11 cellular contexts compared by ENCODE assay signal in the genomic region with DNA sequence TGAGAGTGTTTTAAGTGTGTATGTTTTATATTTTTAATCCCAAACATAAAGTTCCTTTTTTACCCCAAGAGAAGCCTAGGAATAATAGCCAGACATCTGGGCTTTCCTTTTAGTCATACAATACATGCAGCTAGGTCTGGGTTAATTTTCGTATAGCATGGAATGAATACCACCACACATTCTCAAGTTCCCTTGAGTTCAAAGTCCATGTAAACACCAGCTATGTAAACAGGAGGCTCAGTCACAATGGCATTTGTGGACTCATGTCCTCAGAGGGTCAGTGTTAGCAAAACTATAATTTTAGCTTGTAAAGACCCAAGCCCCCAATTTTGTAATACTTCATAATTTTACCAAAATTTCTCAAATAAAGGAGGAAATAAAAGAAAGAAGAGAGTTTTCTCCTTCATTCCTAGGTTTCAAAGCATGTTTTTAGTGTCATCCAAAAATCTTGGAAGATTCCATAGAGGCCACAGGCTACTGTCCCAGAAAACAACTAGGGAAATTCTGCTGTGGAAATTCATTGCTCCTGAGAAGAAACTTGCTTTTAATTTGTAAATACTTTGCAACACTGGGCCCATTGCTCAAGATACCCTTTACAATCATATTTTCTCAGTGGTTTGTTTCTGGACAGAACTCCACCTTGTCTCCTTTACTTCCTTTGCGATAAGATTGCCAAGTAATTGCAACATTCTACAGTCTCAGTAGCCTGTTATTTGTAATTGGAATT.
DNase-seq lines count a peak whose midpoint lies in the region; ATAC-seq and TF ChIP-seq lines count a peak whose summit lies in the region.
"Had no signal": no experiment of that assay in that cellular context is flagged by ENCODE, and none has a peak within 500 bp of the region (broad histone marks: within the 10 kb centered on the region; RNA-seq: fewer than 3 reads in every experiment).

No MANE protein-coding gene starts in this region.

- ATAC-seq in HG02885 (IDR thresholded peaks at IDR 0.05; ENCODE audit: poor library complexity, unreplicated experiment): no peak
- ATAC-seq: activated T-cell treated with anti-CD3 and anti-CD28 coated beads, Interleukin-2, amount 50 U/mL, for 4 hours had no signal

- CTCF ChIA-PET in HEK293T (lab: Yijun Ruan, JAX): no interaction called here

- POLR2A ChIA-PET in HEK293T (lab: Yijun Ruan, JAX): no interaction called here

- DNase-seq in AG09319 (ENCODE audit: extremely low read depth, low read depth) (peak; percentile 61), LHCN-M2 (ENCODE audit: low read depth) (peak; percentile 68), epidermal melanocyte (ENCODE audit: insufficient read length, low spot score) (peak; percentile 18), myocyte (ENCODE audit: low read depth) (peak; percentile 14), medulla oblongata (ENCODE audit: extremely low spot score) (no peak), HEK293T (ENCODE audit: extremely low spot score) (no peak), ACHN (no peak)
- DNase-seq: activated T-cell treated with anti-CD3 and anti-CD28 coated beads, Interleukin-2, amount 50 U/mL, for 4 hours; CD4-positive, CD25-positive, alpha-beta regulatory T cell; NCI-H1436 treated with DMSO at 0.1 percent for 48 hours had no signal

- TF ChIP-seq CTCF in AG09319 (IDR thresholded peaks at IDR 0.05; ENCODE audit: low read depth, low read length): no peak

- in situ Hi-C loops in ACHN (cut with HindIII; ENCODE audit: low pct_ligation_motif_present, low pct_unique_long_range_greater_than_20kb, low sequenced_read_pairs): no loop called here

TF ChIP-seq in HEK293T, 16 proteins besides CTCF, POLR2A, EP300 and RAD21:
- TF ChIP-seq NFRKB (IDR thresholded peaks at IDR 0.05): no peak
- TF ChIP-seq, protein P1, sequence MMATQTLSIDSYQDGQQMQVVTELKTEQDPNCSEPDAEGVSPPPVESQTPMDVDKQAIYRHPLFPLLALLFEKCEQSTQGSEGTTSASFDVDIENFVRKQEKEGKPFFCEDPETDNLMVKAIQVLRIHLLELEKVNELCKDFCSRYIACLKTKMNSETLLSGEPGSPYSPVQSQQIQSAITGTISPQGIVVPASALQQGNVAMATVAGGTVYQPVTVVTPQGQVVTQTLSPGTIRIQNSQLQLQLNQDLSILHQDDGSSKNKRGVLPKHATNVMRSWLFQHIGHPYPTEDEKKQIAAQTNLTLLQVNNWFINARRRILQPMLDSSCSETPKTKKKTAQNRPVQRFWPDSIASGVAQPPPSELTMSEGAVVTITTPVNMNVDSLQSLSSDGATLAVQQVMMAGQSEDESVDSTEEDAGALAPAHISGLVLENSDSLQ (IDR thresholded peaks at IDR 0.05): no peak
- TF ChIP-seq ELF4 (IDR thresholded peaks at IDR 0.05): no peak
- TF ChIP-seq FOXM1 (IDR thresholded peaks at IDR 0.05; ENCODE audit: borderline replicate concordance): no peak
- no peak for TF ChIP-seq ZNF384 (IDR thresholded peaks at IDR 0.05)
- TF ChIP-seq FOXK2 (IDR thresholded peaks at IDR 0.05): no peak
- TF ChIP-seq ARNT (IDR thresholded peaks at IDR 0.05): no peak
- TF ChIP-seq SP1 (IDR thresholded peaks at IDR 0.05): no peak
- TF ChIP-seq LEF1 (IDR thresholded peaks at IDR 0.05; ENCODE audit: borderline replicate concordance): no peak
- no peak for TF ChIP-seq SUZ12 (IDR thresholded peaks at IDR 0.05)
- no peak for TF ChIP-seq FOXA1 (IDR thresholded peaks at IDR 0.05)
- TF ChIP-seq TARDBP (IDR thresholded peaks at IDR 0.05): no peak

Comparison
In these comparisons a context has a peak if more than half of its experiments do, and no peak if none do; other contexts are left out.
1. DNase-seq: peak in AG09319 (single experiment), LHCN-M2 (single experiment), epidermal melanocyte (single experiment) and myocyte (single experiment); none in medulla oblongata (single experiment), HEK293T (single experiment) and ACHN (single experiment).